Comparison of ENCODE assay signal across 2 cellular contexts in the genomic region with DNA sequence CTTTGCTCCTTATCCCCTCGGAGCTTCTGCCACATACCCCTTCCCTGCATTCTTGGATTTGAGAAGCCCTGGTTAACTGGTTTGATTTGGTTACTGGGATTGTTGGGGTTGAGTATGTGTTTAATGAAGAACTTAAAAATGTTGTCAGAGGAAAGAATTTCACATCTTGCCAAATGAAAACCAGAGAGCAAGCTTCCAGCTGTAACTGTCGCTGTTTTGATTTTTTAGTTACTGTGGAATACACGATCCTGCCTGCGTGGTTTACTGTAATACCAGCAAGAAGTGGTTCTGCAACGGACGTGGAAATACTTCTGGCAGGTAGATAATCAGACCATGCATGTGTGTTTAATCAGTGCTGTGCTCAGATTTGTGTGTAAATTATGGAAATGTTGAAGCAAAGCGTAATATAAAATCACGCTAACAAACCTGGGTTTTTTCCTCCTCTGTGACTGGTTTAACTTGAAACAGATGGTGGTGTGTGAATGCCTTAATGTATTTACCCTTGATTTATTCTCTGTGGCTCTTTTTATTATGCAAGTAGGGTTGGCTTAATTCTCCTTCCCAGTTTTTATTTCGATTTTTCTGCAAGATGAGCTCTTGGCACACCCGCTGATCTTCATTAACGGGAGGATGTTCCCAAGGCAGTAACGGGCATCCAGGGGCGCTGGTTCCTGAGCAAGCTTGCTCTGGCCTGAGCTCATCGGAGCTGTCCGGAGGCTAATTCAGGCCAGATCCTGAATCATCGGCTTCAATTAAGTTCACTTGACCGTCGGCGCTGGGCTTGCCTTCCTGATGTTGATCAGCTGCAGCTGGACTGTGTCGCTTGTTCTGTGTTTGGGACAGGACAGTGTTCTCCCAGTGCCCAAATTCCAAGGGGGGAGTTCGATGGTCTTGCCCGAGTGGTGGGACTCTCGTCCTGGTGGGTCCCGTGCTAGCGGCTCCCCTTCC.
TF ChIP-seq lines count a peak whose summit lies in the region.

No MANE protein-coding gene starts in this region.

TF ChIP-seq in IMR-90, 13 proteins besides CTCF, POLR2A, EP300 and RAD21 (continued from another document):
- TF ChIP-seq RCOR1 (IDR thresholded peaks at IDR 0.05; ENCODE audit: insufficient replicate concordance, low read length) (no peak), MXI1 (IDR thresholded peaks at IDR 0.05; ENCODE audit: borderline replicate concordance, low read depth, low read length) (no peak), RFX5 (IDR thresholded peaks at IDR 0.05; ENCODE audit: low read depth, low read length) (no peak)
- TF ChIP-seq, protein P1, sequence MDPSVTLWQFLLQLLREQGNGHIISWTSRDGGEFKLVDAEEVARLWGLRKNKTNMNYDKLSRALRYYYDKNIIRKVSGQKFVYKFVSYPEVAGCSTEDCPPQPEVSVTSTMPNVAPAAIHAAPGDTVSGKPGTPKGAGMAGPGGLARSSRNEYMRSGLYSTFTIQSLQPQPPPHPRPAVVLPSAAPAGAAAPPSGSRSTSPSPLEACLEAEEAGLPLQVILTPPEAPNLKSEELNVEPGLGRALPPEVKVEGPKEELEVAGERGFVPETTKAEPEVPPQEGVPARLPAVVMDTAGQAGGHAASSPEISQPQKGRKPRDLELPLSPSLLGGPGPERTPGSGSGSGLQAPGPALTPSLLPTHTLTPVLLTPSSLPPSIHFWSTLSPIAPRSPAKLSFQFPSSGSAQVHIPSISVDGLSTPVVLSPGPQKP (IDR thresholded peaks at IDR 0.05; ENCODE audit: borderline replicate concordance, low read depth, low read length), result no peak
TF ChIP-seq in IMR-90: peak in this region for 0.

TF ChIP-seq in liver, 16 proteins besides CTCF, POLR2A, EP300 and RAD21 (continued from another document):
- TF ChIP-seq, protein P2, sequence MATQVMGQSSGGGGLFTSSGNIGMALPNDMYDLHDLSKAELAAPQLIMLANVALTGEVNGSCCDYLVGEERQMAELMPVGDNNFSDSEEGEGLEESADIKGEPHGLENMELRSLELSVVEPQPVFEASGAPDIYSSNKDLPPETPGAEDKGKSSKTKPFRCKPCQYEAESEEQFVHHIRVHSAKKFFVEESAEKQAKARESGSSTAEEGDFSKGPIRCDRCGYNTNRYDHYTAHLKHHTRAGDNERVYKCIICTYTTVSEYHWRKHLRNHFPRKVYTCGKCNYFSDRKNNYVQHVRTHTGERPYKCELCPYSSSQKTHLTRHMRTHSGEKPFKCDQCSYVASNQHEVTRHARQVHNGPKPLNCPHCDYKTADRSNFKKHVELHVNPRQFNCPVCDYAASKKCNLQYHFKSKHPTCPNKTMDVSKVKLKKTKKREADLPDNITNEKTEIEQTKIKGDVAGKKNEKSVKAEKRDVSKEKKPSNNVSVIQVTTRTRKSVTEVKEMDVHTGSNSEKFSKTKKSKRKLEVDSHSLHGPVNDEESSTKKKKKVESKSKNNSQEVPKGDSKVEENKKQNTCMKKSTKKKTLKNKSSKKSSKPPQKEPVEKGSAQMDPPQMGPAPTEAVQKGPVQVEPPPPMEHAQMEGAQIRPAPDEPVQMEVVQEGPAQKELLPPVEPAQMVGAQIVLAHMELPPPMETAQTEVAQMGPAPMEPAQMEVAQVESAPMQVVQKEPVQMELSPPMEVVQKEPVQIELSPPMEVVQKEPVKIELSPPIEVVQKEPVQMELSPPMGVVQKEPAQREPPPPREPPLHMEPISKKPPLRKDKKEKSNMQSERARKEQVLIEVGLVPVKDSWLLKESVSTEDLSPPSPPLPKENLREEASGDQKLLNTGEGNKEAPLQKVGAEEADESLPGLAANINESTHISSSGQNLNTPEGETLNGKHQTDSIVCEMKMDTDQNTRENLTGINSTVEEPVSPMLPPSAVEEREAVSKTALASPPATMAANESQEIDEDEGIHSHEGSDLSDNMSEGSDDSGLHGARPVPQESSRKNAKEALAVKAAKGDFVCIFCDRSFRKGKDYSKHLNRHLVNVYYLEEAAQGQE (IDR thresholded peaks at IDR 0.05), result no peak
- TF ChIP-seq, protein P3, sequence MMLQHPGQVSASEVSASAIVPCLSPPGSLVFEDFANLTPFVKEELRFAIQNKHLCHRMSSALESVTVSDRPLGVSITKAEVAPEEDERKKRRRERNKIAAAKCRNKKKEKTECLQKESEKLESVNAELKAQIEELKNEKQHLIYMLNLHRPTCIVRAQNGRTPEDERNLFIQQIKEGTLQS (IDR thresholded peaks at IDR 0.05), result no peak
- TF ChIP-seq, protein P4, sequence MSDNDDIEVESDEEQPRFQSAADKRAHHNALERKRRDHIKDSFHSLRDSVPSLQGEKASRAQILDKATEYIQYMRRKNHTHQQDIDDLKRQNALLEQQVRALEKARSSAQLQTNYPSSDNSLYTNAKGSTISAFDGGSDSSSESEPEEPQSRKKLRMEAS (IDR thresholded peaks at IDR 0.05), result no peak
- TF ChIP-seq NR2F2 (IDR thresholded peaks at IDR 0.05) (no peak), HNF4A (conservative IDR thresholded peaks at IDR 0.05) (no peak), GABPA (IDR thresholded peaks at IDR 0.05 in 1 of 2, conservative IDR thresholded peaks at IDR 0.05 in 1 of 2) (no peak), SP1 (IDR thresholded peaks at IDR 0.05) (no peak), FOXA1 (IDR thresholded peaks at IDR 0.05) (no peak), HNF4G (IDR thresholded peaks at IDR 0.05) (no peak), YY1 (IDR thresholded peaks at IDR 0.05) (no peak), JUND (IDR thresholded peaks at IDR 0.05) (no peak), EGR1 (IDR thresholded peaks at IDR 0.05; ENCODE audit: low read depth in 2 of 2) (no peak), TAF1 (conservative IDR thresholded peaks at IDR 0.05) (no peak)
- TF ChIP-seq, protein P5, sequence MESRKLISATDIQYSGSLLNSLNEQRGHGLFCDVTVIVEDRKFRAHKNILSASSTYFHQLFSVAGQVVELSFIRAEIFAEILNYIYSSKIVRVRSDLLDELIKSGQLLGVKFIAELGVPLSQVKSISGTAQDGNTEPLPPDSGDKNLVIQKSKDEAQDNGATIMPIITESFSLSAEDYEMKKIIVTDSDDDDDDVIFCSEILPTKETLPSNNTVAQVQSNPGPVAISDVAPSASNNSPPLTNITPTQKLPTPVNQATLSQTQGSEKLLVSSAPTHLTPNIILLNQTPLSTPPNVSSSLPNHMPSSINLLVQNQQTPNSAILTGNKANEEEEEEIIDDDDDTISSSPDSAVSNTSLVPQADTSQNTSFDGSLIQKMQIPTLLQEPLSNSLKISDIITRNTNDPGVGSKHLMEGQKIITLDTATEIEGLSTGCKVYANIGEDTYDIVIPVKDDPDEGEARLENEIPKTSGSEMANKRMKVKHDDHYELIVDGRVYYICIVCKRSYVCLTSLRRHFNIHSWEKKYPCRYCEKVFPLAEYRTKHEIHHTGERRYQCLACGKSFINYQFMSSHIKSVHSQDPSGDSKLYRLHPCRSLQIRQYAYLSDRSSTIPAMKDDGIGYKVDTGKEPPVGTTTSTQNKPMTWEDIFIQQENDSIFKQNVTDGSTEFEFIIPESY (IDR thresholded peaks at IDR 0.05), result no peak
